ENCODE assay signal across 1 cellular context in genomic region chr2:166372046-166372445, GRCh38.
TF ChIP-seq lines count a peak whose summit lies in the region.

No MANE protein-coding gene starts in this region.

TF ChIP-seq in IMR-90, 13 proteins besides CTCF, POLR2A, EP300 and RAD21 (continued from another document):
- TF ChIP-seq BHLHE40 (IDR thresholded peaks at IDR 0.05; ENCODE audit: low read depth, low read length) (no peak), CEBPB (IDR thresholded peaks at IDR 0.05; ENCODE audit: low read depth, low read length) (no peak; the same call in 1 of the 2 replicates), MAFK (IDR thresholded peaks at IDR 0.05; ENCODE audit: low read depth, low read length) (no peak), MXI1 (IDR thresholded peaks at IDR 0.05; ENCODE audit: borderline replicate concordance, low read depth, low read length) (no peak)
TF ChIP-seq in IMR-90: peak in this region for 0.
